Comparison of ENCODE assay signal across 1 cellular context in the genomic region with DNA sequence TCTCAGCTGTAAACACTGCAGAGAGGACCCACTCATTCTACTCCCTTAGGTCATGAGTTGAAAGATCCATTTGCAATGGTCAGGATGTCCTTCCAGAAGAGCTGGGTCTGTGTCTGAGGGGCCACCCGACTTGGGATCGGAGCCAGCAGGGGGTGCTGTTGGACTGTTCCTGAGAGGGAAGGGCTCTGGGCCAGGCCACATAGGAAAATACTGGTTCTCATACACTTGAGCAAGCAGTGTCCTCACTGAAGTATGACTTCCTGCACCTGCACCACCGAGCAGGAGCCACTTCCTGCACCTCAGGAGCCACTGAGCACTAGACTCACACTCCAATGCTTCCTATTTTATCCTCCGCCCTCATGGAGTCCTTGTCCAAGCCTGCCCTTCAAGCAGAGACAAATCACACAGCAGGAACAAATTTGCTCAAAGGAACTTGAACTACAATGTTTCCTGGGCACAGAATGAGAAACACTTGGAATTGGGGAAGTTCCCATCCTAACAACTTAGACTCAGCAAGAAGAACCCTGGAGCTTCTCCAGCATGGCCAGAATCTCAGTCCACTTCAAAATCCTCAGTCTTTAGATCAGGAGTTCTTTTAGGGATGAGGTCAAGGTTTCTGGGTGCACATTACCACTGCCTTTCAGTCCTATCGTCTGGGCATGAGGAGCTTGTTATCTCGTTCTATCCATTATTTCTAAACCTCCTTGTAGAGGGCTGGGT.
A peak's percentile ranks its signal among the peaks of the same experiment; 100 is the strongest.
TF ChIP-seq lines count a peak whose summit lies in the region.

No MANE protein-coding gene starts in this region.

TF ChIP-seq in GM12878, 131 proteins besides CTCF, POLR2A, EP300 and RAD21 (continued from another document):
- TF ChIP-seq POU2F2 (IDR thresholded peaks at IDR 0.05; ENCODE audit: borderline replicate concordance, low read depth, low read length) = no peak
- no peak for TF ChIP-seq EZH2 (IDR thresholded peaks at IDR 0.05; ENCODE audit: borderline replicate concordance, control insufficient read depth, low read depth, low read length)
- TF ChIP-seq TCF3 (IDR thresholded peaks at IDR 0.05; ENCODE audit: borderline replicate concordance, insufficient read depth, low read depth, low read length) = peak; percentile 52; the same call in 1 of the 2 replicates
- TF ChIP-seq ATF7 (IDR thresholded peaks at IDR 0.05; ENCODE audit: low read depth) = no peak
TF ChIP-seq in GM12878: peak in this region for 8.
